9 cellular contexts compared by ENCODE assay signal in the genomic region with DNA sequence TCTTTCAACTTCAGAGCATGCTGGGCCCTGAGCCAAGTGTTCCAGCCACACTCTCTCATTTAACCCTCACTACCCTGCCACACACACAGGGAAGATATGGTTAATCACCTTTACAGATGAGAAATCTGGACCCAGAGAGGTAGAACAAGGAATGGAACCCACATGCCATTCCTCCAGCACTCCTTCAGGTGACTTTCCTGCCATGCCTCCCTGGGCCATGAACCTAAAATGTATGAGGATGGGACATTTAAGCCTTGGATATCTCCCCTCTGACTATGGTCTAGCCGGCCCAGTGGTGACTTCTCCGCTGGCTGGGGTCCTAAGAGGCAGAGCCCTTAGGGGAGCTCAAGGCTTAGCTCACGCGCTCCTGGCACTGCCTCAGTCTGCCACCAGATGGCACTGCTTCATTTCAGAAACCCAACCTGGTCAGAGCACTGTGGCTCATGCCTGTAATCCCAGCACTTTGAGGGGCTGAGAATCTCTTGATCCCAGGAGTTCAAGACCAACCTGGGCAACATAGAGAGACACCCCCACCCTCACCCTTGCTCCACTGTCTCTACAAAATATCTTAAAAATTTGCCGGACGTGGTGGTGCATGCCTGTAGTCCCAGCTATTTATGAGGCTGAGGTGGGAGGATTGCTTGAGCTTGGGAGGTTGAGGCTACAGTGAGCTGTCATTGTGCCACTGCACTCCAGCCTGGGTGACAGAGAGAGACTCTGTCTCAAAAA. TPM values are rescaled to one million over a fixed set of nuclear protein-coding genes. Genes with fewer than 3 reads are reported as not detected.
DNase-seq lines count a peak whose midpoint lies in the region; ATAC-seq and TF ChIP-seq lines count a peak whose summit lies in the region.
"Had no signal": no experiment of that assay in that cellular context is flagged by ENCODE, and none has a peak within 500 bp of the region (broad histone marks: within the 10 kb centered on the region; RNA-seq: fewer than 3 reads in every experiment).

No MANE protein-coding gene starts in this region.

- H3K27ac Mint-ChIP-seq in activated naive CD8-positive, alpha-beta T cell treated with anti-CD3 and anti-CD28 coated beads, Interleukin-2, amount 10 ng/mL, durations not matched to agents 7 days and 5 days = peak overlapping the region; percentile 94

- H3K4me3 Mint-ChIP-seq in activated naive CD8-positive, alpha-beta T cell treated with anti-CD3 and anti-CD28 coated beads, Interleukin-2, amount 10 ng/mL, durations not matched to agents 7 days and 5 days = peak overlapping the region; percentile 8

- H3K36me3 Mint-ChIP-seq in activated naive CD8-positive, alpha-beta T cell treated with anti-CD3 and anti-CD28 coated beads, Interleukin-2, amount 10 ng/mL, durations not matched to agents 7 days and 5 days = no peaks in the 10 kb centered on the region

- no peaks in the 10 kb centered on the region for H3K27me3 Mint-ChIP-seq in activated naive CD8-positive, alpha-beta T cell treated with anti-CD3 and anti-CD28 coated beads, Interleukin-2, amount 10 ng/mL, durations not matched to agents 7 days and 5 days

- H3K4me1 ChIP-seq in heart left ventricle (peaks cover 0 to 21% (median 5%) of the 10 kb centered on the region in 12 donors), psoas muscle (peaks cover 9% of the 10 kb centered on the region), vagina (peaks cover 8% of the 10 kb centered on the region)

- no peaks in the 10 kb centered on the region for H3K9me3 Mint-ChIP-seq in activated naive CD8-positive, alpha-beta T cell treated with anti-CD3 and anti-CD28 coated beads, Interleukin-2, amount 10 ng/mL, durations not matched to agents 7 days and 5 days

- DNase-seq in DMS53 (lab: John Stamatoyannopoulos, UW) = peak; percentile 58
- no peak for DNase-seq in DMS53 treated with DMSO at 0.1 percent for 48 hours (lab: John Stamatoyannopoulos, UW; ENCODE audit: unreplicated experiment)
- DNase-seq in M059J (ENCODE audit: low read depth) = peak; percentile 57
- peak; percentile 16 to 31 for DNase-seq in SW 1271 (lab: John Stamatoyannopoulos, UW)
- peak; percentile 86 for DNase-seq in activated naive CD8-positive, alpha-beta T cell treated with anti-CD3 and anti-CD28 coated beads, Interleukin-2, amount 10 ng/mL, durations not matched to agents 7 days and 5 days
- peak; percentile 71 to 84 (median 77) for DNase-seq in heart left ventricle
- peak; percentile 79 to 89 for DNase-seq in psoas muscle
- DNase-seq in vagina (ENCODE audit: extremely low spot score in 2 of 2) = no peak

- intact Hi-C loops in heart left ventricle (cut with DNase I) (loop anchor here (1.0 to 5.0 kb wide), 10 partner anchors 37 to 300 kb away; a partner anchor contains a TSS), psoas muscle (cut with DNase I) (loop anchor here (1.0 to 10.0 kb wide), 7 partner anchors 35 to 480 kb away; a partner anchor contains a TSS), vagina (cut with DNase I) (loop anchor here (5.0 kb wide), 2 partner anchors 170 to 185 kb away; a partner anchor contains a TSS)

- peaks cover 1% of the 10 kb centered on the region for H3K4me1 Mint-ChIP-seq in activated naive CD8-positive, alpha-beta T cell treated with anti-CD3 and anti-CD28 coated beads, Interleukin-2, amount 10 ng/mL, durations not matched to agents 7 days and 5 days

- no peaks in the 10 kb centered on the region for H3K9me3 ChIP-seq in heart left ventricle
- no peaks in the 10 kb centered on the region for H3K9me3 ChIP-seq in psoas muscle
- no peaks in the 10 kb centered on the region for H3K9me3 ChIP-seq in vagina
- H3K9me3 ChIP-seq: BLaER1 had no signal

- no peak overlapping the region for H3K4me3 ChIP-seq in heart left ventricle
- H3K4me3 ChIP-seq in psoas muscle = no peak overlapping the region
- no peak overlapping the region for H3K4me3 ChIP-seq in vagina
- H3K4me3 ChIP-seq: BLaER1 had no signal

- no peaks in the 10 kb centered on the region for H3K27me3 ChIP-seq in heart left ventricle
- no peaks in the 10 kb centered on the region for H3K27me3 ChIP-seq in psoas muscle (ENCODE audit: insufficient read depth in 3 of 3, low read length in 2 of 3)
- no peaks in the 10 kb centered on the region for H3K27me3 ChIP-seq in vagina
- H3K27me3 ChIP-seq: BLaER1 had no signal

- POLR2A ChIA-PET in activated naive CD8-positive, alpha-beta T cell treated with anti-CD3 and anti-CD28 coated beads, Interleukin-2, amount 10 ng/mL, durations not matched to agents 7 days and 5 days (lab: Charles Lee) = interaction anchor here (0.9 to 5.1 kb wide), 3 partner anchors 170 to 885 kb away, joined by 3 to 110 read pairs (median 74); a partner anchor contains a TSS

- no peaks in the 10 kb centered on the region for H3K36me3 ChIP-seq in heart left ventricle
- no peaks in the 10 kb centered on the region for H3K36me3 ChIP-seq in psoas muscle (ENCODE audit: insufficient read depth in 1 of 2, low read depth in 1 of 2)
- H3K36me3 ChIP-seq in vagina = no peaks in the 10 kb centered on the region

- H3K27ac ChIP-seq in heart left ventricle (peak overlapping the region in 1 of 12 donors; percentile 24), psoas muscle (no peak overlapping the region), vagina (no peak overlapping the region)
- H3K27ac ChIP-seq: BLaER1 had no signal

- no peak for ATAC-seq in activated naive CD8-positive, alpha-beta T cell treated with anti-CD3 and anti-CD28 coated beads, Interleukin-2, amount 10 ng/mL, durations not matched to agents 7 days and 5 days (ENCODE audit: low read depth)
- ATAC-seq in heart left ventricle = peak in 2 of 4 donors; percentile 14 to 27
- peak in 3 of 4 donors; percentile 34 to 43 (median 39) for ATAC-seq in psoas muscle

- TF ChIP-seq CTCF in heart left ventricle (IDR thresholded peaks at IDR 0.05) (peak; percentile 87 to 97 (median 93)), psoas muscle (IDR thresholded peaks at IDR 0.05) (peak; percentile 92), vagina (IDR thresholded peaks at IDR 0.05) (peak; percentile 93 to 94 (median 94))

- 4 to 18% (median 9%) methylated on average over 6 of the region's 6 CpGs for WGBS in heart left ventricle, 4 donors
- WGBS in psoas muscle, 3 donors = 6 to 10% (median 7%) methylated on average over 6 of the region's 6 CpGs

- no peak for TF ChIP-seq POLR2A in heart left ventricle (IDR thresholded peaks at IDR 0.05)
- no peak for TF ChIP-seq POLR2A in vagina (IDR thresholded peaks at IDR 0.05)

RNA-seq across cellular contexts. Expression of a gene that starts 2.2 kb away (rescaled TPM):
- 8.8 and 12.6 TPM in 2 replicates for total RNA-seq in M059J (2014; rRNA removed; shearing (Covaris generic))
- total RNA-seq in activated naive CD8-positive, alpha-beta T cell treated with anti-CD3 and anti-CD28 coated beads, Interleukin-2, amount 10 ng/mL, durations not matched to agents 7 days and 5 days = 10 to 100 TPM; 33.3 to 35.4 TPM
- total RNA-seq in heart left ventricle (10 to 100 TPM; 11.0 to 21.5 (median 16.1) TPM), psoas muscle (10 to 100 TPM; 26.3 to 36.5 (median 28.7) TPM), vagina (15.0 TPM)
- polyA plus RNA-seq in heart left ventricle (10 to 100 TPM in 1 of 2 donors, 1 to 10 TPM in 1; 4.5 to 14.8 TPM), psoas muscle (10 to 100 TPM; 14.1 to 26.7 (median 15.4) TPM)

RNA-seq across cellular contexts. Expression of a gene that starts 36.5 kb away (rescaled TPM):
- total RNA-seq in M059J (2014; rRNA removed; shearing (Covaris generic)) = 5.8 and 7.4 TPM in 2 replicates
- total RNA-seq in activated naive CD8-positive, alpha-beta T cell treated with anti-CD3 and anti-CD28 coated beads, Interleukin-2, amount 10 ng/mL, durations not matched to agents 7 days and 5 days = 10 to 100 TPM; 29.8 to 32.7 TPM
- total RNA-seq in heart left ventricle = 10 to 100 TPM; 10.1 to 20.0 (median 13.3) TPM
- polyA plus RNA-seq in heart left ventricle = 1 to 10 TPM; 5.5 to 6.8 TPM
- total RNA-seq in psoas muscle = 10 to 100 TPM; 11.4 to 15.6 (median 13.5) TPM
- polyA plus RNA-seq in psoas muscle = 1 to 10 TPM; 2.1 to 9.4 (median 2.8) TPM
- 24.3 TPM for total RNA-seq in vagina

Comparison
In these comparisons a context has a peak if more than half of its experiments do, and no peak if none do; other contexts are left out.
1. DNase-seq: peak in DMS53 (single experiment), M059J (single experiment), SW 1271 (2 of 2), activated naive CD8-positive, alpha-beta T cell treated with anti-CD3 and anti-CD28 coated beads, Interleukin-2, amount 10 ng/mL, durations not matched to agents 7 days and 5 days (single experiment), heart left ventricle (5 of 5) and psoas muscle (2 of 2); none in DMS53 treated with DMSO at 0.1 percent for 48 hours (single experiment) and vagina (0 of 2).
2. Peak in every context shown above with its lines, with median percentiles within 50 percentile points of each other: CTCF ChIP-seq.